Comparison of ENCODE assay signal across 11 cellular contexts in genomic region chr3:12427551-12427950, GRCh38.
"Had no signal": no experiment of that assay in that cellular context is flagged by ENCODE, and none has a peak within 500 bp of the region (broad histone marks: within the 10 kb centered on the region; RNA-seq: fewer than 3 reads in every experiment).

No MANE protein-coding gene starts in this region.

- H3K4me1 Mint-ChIP-seq: memory B cell, natural killer cell had no signal

- H3K27ac Mint-ChIP-seq: activated naive CD4-positive, alpha-beta T cell treated with anti-CD3 and anti-CD28 coated beads, Interleukin-2, amount 50 U/mL, for 72 hours; memory B cell; natural killer cell had no signal

- H3K4me3 Mint-ChIP-seq: memory B cell, natural killer cell had no signal

- H3K27me3 ChIP-seq: esophagus muscularis mucosa had no signal

- H3K4me3 ChIP-seq: esophagus muscularis mucosa had no signal

- H3K36me3 Mint-ChIP-seq: activated naive CD4-positive, alpha-beta T cell treated with anti-CD3 and anti-CD28 coated beads, Interleukin-2, amount 50 U/mL, for 72 hours; memory B cell; natural killer cell had no signal

- H3K27ac ChIP-seq: esophagus muscularis mucosa had no signal

- H3K9me3 Mint-ChIP-seq: activated naive CD4-positive, alpha-beta T cell treated with anti-CD3 and anti-CD28 coated beads, Interleukin-2, amount 50 U/mL, for 72 hours; memory B cell; natural killer cell had no signal

- H3K9me3 ChIP-seq: esophagus muscularis mucosa had no signal

- H3K36me3 ChIP-seq: esophagus muscularis mucosa had no signal

- DNase-seq: activated CD4-positive, alpha-beta T cell treated with anti-CD3 and anti-CD28 coated beads, Interleukin-2, amount 50 U/mL, for 4 hours; activated T-cell treated with anti-CD3 and anti-CD28 coated beads, Interleukin-2, amount 50 U/mL, for 1 hour; foreskin melanocyte; head of caudate nucleus; natural killer cell; stimulated activated CD4-positive, alpha-beta T cell treated with anti-CD3 and anti-CD28 coated beads, Interleukin-12 subunit alpha, Interleukin-12 subunit beta, amount 100 ng/mL, for 4 hours; stimulated activated naive CD4-positive, alpha-beta T cell treated with Interleukin-2 at 50 U/mL for 16 hours; T-helper 2 cell had no signal
